23 cellular contexts compared by ENCODE assay signal in the genomic region with DNA sequence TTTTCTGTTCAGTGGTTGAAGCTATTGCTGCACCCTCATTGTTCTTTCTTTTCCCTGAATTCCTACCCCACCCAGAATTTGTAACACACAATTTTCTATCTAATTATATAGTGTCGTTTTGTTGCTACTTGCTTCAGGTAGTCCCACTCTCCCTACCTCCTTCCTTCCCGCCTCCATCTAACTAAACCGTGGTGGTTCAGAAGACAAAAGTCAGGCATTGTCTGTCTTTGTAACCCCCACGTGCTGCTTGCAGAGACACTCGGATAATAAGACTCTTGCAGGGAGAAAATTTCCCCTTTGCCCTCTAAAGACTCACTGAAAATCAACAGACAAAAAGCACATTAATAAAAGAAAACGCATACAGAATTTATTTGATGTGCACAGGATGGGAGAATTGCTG.
"Had no signal": no experiment of that assay in that cellular context is flagged by ENCODE, and none has a peak within 500 bp of the region (broad histone marks: within the 10 kb centered on the region; RNA-seq: fewer than 3 reads in every experiment).

No MANE protein-coding gene starts in this region.

- H3K36me3 ChIP-seq: SJCRH30 had no signal

- H3K27ac ChIP-seq: SJCRH30 had no signal

- H3K4me1 ChIP-seq: SJCRH30 had no signal

- H3K4me3 ChIP-seq: SJCRH30 had no signal

- H3K27me3 ChIP-seq: SJCRH30 had no signal

- ATAC-seq: Panc1, PC-3, Right ventricle myocardium inferior, SK-N-SH treated with all-trans-retinoic acid at 6 μM for 48 hours had no signal

- H3K9me3 ChIP-seq: SJCRH30 had no signal

- DNase-seq: KBM-7; MV-4-11; NCI-H1048; NCI-H1105; NCI-H1417; NCI-H1436 treated with DMSO at 0.1 percent for 48 hours; NCI-H1694; NCI-H187 treated with DMSO at 0.1 percent for 48 hours; NCI-H2029 treated with DMSO at 0.1 percent for 48 hours; NCI-H2171 treated with DMSO at 0.1 percent for 48 hours; NCI-H226; NCI-H446; NCI-H510A; NCI-H524 treated with DMSO at 0.1 percent for 48 hours; NCI-H774; NK-92 treated with Interleukin-12 subunit alpha and Interleukin-12 subunit beta, amount 100 ng/mL, for 24 hours; PC-3; SHP77 treated with DMSO at 0.1 percent for 48 hours; SJCRH30; T-helper 1 cell had no signal
